Comparison of ENCODE assay signal across 19 cellular contexts in the genomic region with DNA sequence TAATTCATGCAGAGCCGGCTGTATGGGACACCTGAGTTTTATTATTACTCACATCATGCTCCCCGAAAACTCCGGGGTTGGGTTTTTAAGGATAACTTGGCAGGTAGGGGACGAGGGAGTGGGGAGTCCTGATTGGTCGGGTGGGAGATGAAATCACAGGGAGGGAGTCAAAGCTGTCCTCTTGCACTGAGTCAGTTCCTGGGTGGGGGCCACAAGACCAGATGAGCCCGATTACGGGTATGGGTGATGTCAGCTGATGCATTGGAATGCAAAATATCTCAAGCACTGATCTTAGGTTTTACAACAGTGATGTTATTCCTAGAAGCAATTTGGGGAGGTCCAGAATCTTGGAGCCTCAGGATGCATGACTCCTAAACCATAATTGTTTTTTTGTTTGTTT. TPM values are rescaled to one million over a fixed set of nuclear protein-coding genes. Genes with fewer than 3 reads are reported as not detected.
A peak's percentile ranks its signal among the peaks of the same experiment; 100 is the strongest.
DNase-seq lines count a peak whose midpoint lies in the region; ATAC-seq, FAIRE-seq and TF ChIP-seq lines count a peak whose summit lies in the region.
"Had no signal": no experiment of that assay in that cellular context is flagged by ENCODE, and none has a peak within 500 bp of the region (broad histone marks: within the 10 kb centered on the region; RNA-seq: fewer than 3 reads in every experiment).

No MANE protein-coding gene starts in this region.

- H3K9me3 ChIP-seq in K562 (replicated peaks; ENCODE audit: control insufficient read depth, insufficient read depth, low read depth, low read length): no peaks in the 10 kb centered on the region
- H3K9me3 ChIP-seq: colonic mucosa, ovary, tibial nerve had no signal

- TF ChIP-seq CTCF in AG09309 (IDR thresholded peaks at IDR 0.05; ENCODE audit: control insufficient read depth, insufficient read depth, low read depth, low read length, missing control alignments) (no peak), K562 (IDR thresholded peaks at IDR 0.05 in 2 of 3, conservative IDR thresholded peaks at IDR 0.05 in 1 of 3; ENCODE audit: insufficient read depth in 2 of 3, low read depth in 1 of 3, low read length in 3 of 3) (no peak)

- FAIRE-seq in K562 (lab: Jason Lieb, UNC): no peak
- FAIRE-seq: small intestine had no signal

- H3K27ac ChIP-seq in K562 (ENCODE audit: extremely low read depth, low read depth, low read length): no peak overlapping the region
- H3K27ac ChIP-seq: colonic mucosa, tibial nerve had no signal

- 2% methylated on average over 7 of the region's 7 CpGs for WGBS in K562 (ENCODE audit: insufficient coverage, low coverage, missing lambda C conversion rate)

- POLR2A ChIA-PET in K562 (lab: Yijun Ruan, JAX): interaction anchor here (0.8 to 0.9 kb wide), 3 partner anchors 19 to 40 kb away, joined by 3 to 4 read pairs (median 3); a partner anchor contains a TSS

- ATAC-seq in K562 (no peak), GM21528 (IDR thresholded peaks at IDR 0.05; ENCODE audit: low FRiP score, unreplicated experiment) (no peak), GM21390 (IDR thresholded peaks at IDR 0.05; ENCODE audit: unreplicated experiment) (no peak)
- ATAC-seq: left ventricle myocardium superior; stimulated activated effector memory CD8-positive, alpha-beta T cell treated with anti-CD3 and anti-CD28 coated beads, Interleukin-12 subunit alpha, Interleukin-12 subunit beta, amount 100 ng/mL, for 72 hours had no signal

- TF ChIP-seq POLR2A in K562 (conservative IDR thresholded peaks at IDR 0.05): no peak

- CTCF ChIA-PET in K562 (lab: Yijun Ruan, JAX; ENCODE audit: low intra/inter-chr PET ratio): no interaction called here

- H4K20me1 ChIP-seq in K562 (replicated peaks; ENCODE audit: control insufficient read depth, insufficient read depth, low read length): no peaks in the 10 kb centered on the region

- H3K9ac ChIP-seq in K562 (ENCODE audit: insufficient read depth in 1 of 2, low read depth in 2 of 2, low read length in 2 of 2): no peak overlapping the region

- in situ Hi-C loops in K562 (cut with MboI): no loop called here

- peaks cover 2 to 11% of the 10 kb centered on the region in 2 experiments for H3K27me3 ChIP-seq in K562 (ENCODE audit: control insufficient read depth in 2 of 2, insufficient read depth in 2 of 2, low read length in 2 of 2)
- H3K27me3 ChIP-seq: colonic mucosa, ovary, tibial nerve had no signal

- H3K4me3 ChIP-seq in AG09309 (ENCODE audit: control insufficient read depth, low read depth, low read length) (no peak overlapping the region), K562 (no peak overlapping the region)
- H3K4me3 ChIP-seq: colonic mucosa, ovary, tibial nerve had no signal

- H3K4me1 ChIP-seq in K562 (replicated peaks in 1 of 2; ENCODE audit: control insufficient read depth in 2 of 2, insufficient read depth in 2 of 2, low read length in 2 of 2): no peaks in the 10 kb centered on the region; a peak in 2 of 5 replicates
- H3K4me1 ChIP-seq: colonic mucosa had no signal

- BruUV-seq in K562 (replicated peaks; lab: Mats Ljungman, UMichigan): no TSS peak

- intact Hi-C loops in K562 (cut with micrococcal nuclease): no loop called here

- DNase-seq in AG09309 (ENCODE audit: low read depth) (peak; percentile 40), HT1080 (ENCODE audit: low read depth) (peak; percentile 39), K562 (ENCODE audit: extremely low read depth in 1 of 4, low spot score in 3 of 4) (no peak), hepatic stellate cell (ENCODE audit: low spot score) (peak; percentile 38), SW480 (ENCODE audit: low spot score) (no peak)
- no peak for DNase-seq in activated naive CD4-positive, alpha-beta T cell treated with anti-CD3 and anti-CD28 coated beads, Interleukin-2, amount 50 U/mL, for 16 hours
- DNase-seq: amniotic stem cell, colonic mucosa, erythroblast, left ventricle myocardium superior, NCI-H187, NCI-H524 treated with DMSO at 0.1 percent for 48 hours, ovary, small intestine, SW 1271 had no signal

- no peak overlapping the region for H2AFZ ChIP-seq in K562 (ENCODE audit: low read depth, low read length)

- TF ChIP-seq EP300 in K562 (IDR thresholded peaks at IDR 0.05; ENCODE audit: low read length): no peak

- no peaks in the 10 kb centered on the region for H3K9me1 ChIP-seq in K562 (ENCODE audit: control insufficient read depth, insufficient read depth, low read length)

- H3K4me2 ChIP-seq in K562 (ENCODE audit: insufficient read depth, low read length): no peak overlapping the region

- H3K79me2 ChIP-seq in K562 (ENCODE audit: control insufficient read depth, insufficient read depth, low read length): no peaks in the 10 kb centered on the region

- no peaks in the 10 kb centered on the region for H3K36me3 ChIP-seq in K562 (ENCODE audit: control insufficient read depth, insufficient read depth, low read length)
- H3K36me3 ChIP-seq: colonic mucosa, ovary, tibial nerve had no signal

- no peak for TF ChIP-seq RAD21 in K562 (CRISPR knock-in tag; conservative IDR thresholded peaks at IDR 0.05 in 1 of 2, IDR thresholded peaks at IDR 0.05 in 1 of 2)

TF ChIP-seq in K562, 482 proteins besides CTCF, POLR2A, EP300 and RAD21 (continues in another document):
- TF ChIP-seq RNF2 (IDR thresholded peaks at IDR 0.05) (no peak), FOSL1 (tag; conservative IDR thresholded peaks at IDR 0.05) (0 out of 2 replicates have a peak, but pooled peaks have one; percentile 25)

RNA-seq across cellular contexts. Expression of a gene that starts 18.6 kb away (rescaled TPM):
- total RNA-seq in HT1080 (2014; rRNA removed; shearing (Covaris generic)): 30.5 and 42.1 TPM in 2 replicates
- polyA plus RNA-seq in HT1080 (2015; cell fraction: cytosol; rRNA removed): 28.6 and 31.2 TPM in 2 replicates
- 49.5 and 55.7 TPM in 2 replicates for polyA plus RNA-seq in HT1080 (2015; cell fraction: nucleus; rRNA removed)
- total RNA-seq in K562 (2011; cell fraction: chromatin; rRNA removed; ENCODE audit: low replicate concordance): 44.7 and 71.6 TPM in 2 replicates
- total RNA-seq in K562 (2011; cell fraction: nucleolus; rRNA removed): 40.5 and 43.9 TPM in 2 replicates
- 40.6 and 42.3 TPM in 2 replicates for total RNA-seq in K562 (2011; cell fraction: nucleoplasm; rRNA removed)
- 22.9 and 36.6 TPM in 2 replicates for total RNA-seq in K562 (2014; rRNA removed)
- 12.9 and 14.2 TPM in 2 replicates for total RNA-seq in K562 (2014; rRNA removed; fragmentation: Illumina TruSeq; extraction: Trizol)
- total RNA-seq in K562 (2015; rRNA removed; fragmentation: Illumina TruSeq; extraction: Trizol): 16.9 and 17.4 TPM in 2 replicates
- 12.5 and 14.5 TPM in 2 replicates for total RNA-seq in K562 (2021)
- 18.7 and 19.0 TPM in 2 replicates for polyA plus RNA-seq in K562 (2011; rRNA removed)
- polyA plus RNA-seq in K562 (2011; cell fraction: cytosol; rRNA removed): 9.3 and 13.3 TPM in 2 replicates
- 32.8 and 34.6 TPM in 2 replicates for polyA plus RNA-seq in K562 (2011; cell fraction: nucleus; rRNA removed)
- 19.4 and 20.3 TPM in 2 replicates for polyA plus RNA-seq in K562 (2012)
- polyA plus RNA-seq in K562 (2014; fragmentation: Illumina TruSeq; extraction: Trizol): 10.6 and 13.7 TPM in 2 replicates
- 1 to 10 TPM; 3.9 to 4.3 TPM for polyA plus RNA-seq in K562 (2014; fragmentation: Nextera tagmentation; extraction: Ambion mirVana)
- 15.8 and 16.5 TPM in 2 replicates for polyA plus RNA-seq in K562 (2014; rRNA removed)
- 25.6 and 34.4 TPM in 2 replicates for polyA minus RNA-seq in K562 (2011; rRNA and poly(A)+ RNA removed)
- polyA minus RNA-seq in K562 (2011; cell fraction: cytosol; rRNA and poly(A)+ RNA removed): 6.0 and 10.2 TPM in 2 replicates
- 40.4 and 61.9 TPM in 2 replicates for polyA minus RNA-seq in K562 (2011; cell fraction: nucleus; rRNA and poly(A)+ RNA removed)

RNA-seq across cellular contexts. Expression of a gene that starts 28.0 kb away (rescaled TPM):
- total RNA-seq in HT1080 (2014; rRNA removed; shearing (Covaris generic)): 3.0 and 12.9 TPM in 2 replicates
- polyA plus RNA-seq in HT1080 (2015; cell fraction: cytosol; rRNA removed): 4.9 and 5.7 TPM in 2 replicates
- polyA plus RNA-seq in HT1080 (2015; cell fraction: nucleus; rRNA removed): 3.8 and 5.4 TPM in 2 replicates
- 3.4 and 5.5 TPM in 2 replicates for total RNA-seq in K562 (2011; cell fraction: chromatin; rRNA removed; ENCODE audit: low replicate concordance)
- total RNA-seq in K562 (2011; cell fraction: nucleolus; rRNA removed): 2.0 and 3.3 TPM in 2 replicates
- 4.3 and 5.3 TPM in 2 replicates for total RNA-seq in K562 (2011; cell fraction: nucleoplasm; rRNA removed)
- total RNA-seq in K562 (2014; rRNA removed) (2.0 and 3.6 TPM in 2 replicates), K562 (2014; rRNA removed; fragmentation: Illumina TruSeq; extraction: Trizol) (6.0 and 7.1 TPM in 2 replicates), K562 (2015; rRNA removed; fragmentation: Illumina TruSeq; extraction: Trizol) (5.2 and 5.6 TPM in 2 replicates), K562 (2021) (6.9 and 9.6 TPM in 2 replicates)
- polyA plus RNA-seq in K562 (2011; rRNA removed) (5.3 and 8.8 TPM in 2 replicates), K562 (2014; fragmentation: Illumina TruSeq; extraction: Trizol) (9.3 and 11.1 TPM in 2 replicates), K562 (2014; fragmentation: Nextera tagmentation; extraction: Ambion mirVana) (1 to 10 TPM; 1.1 to 1.6 TPM), K562 (2014; rRNA removed) (5.8 and 8.9 TPM in 2 replicates)
- 2.4 and 7.4 TPM in 2 replicates for polyA plus RNA-seq in K562 (2011; cell fraction: cytosol; rRNA removed)
- polyA plus RNA-seq in K562 (2011; cell fraction: nucleus; rRNA removed): 2.3 and 5.0 TPM in 2 replicates
- polyA plus RNA-seq in K562 (2012): 4.1 and 5.2 TPM in 2 replicates
- polyA minus RNA-seq in K562 (2011; rRNA and poly(A)+ RNA removed): 10.0 and 13.9 TPM in 2 replicates
- 4.1 and 7.8 TPM in 2 replicates for polyA minus RNA-seq in K562 (2011; cell fraction: cytosol; rRNA and poly(A)+ RNA removed)
- polyA minus RNA-seq in K562 (2011; cell fraction: nucleus; rRNA and poly(A)+ RNA removed): 0.94 and 4.9 TPM in 2 replicates

Comparison
In these comparisons a context has a peak if more than half of its experiments do, and no peak if none do; other contexts are left out.
1. DNase-seq: peak in AG09309 (single experiment), HT1080 (single experiment) and hepatic stellate cell (single experiment); none in K562 (0 of 4), SW480 (single experiment) and activated naive CD4-positive, alpha-beta T cell treated with anti-CD3 and anti-CD28 coated beads, Interleukin-2, amount 50 U/mL, for 16 hours (single experiment).